ENCODE assay signal across 1 cellular context in the genomic region with DNA sequence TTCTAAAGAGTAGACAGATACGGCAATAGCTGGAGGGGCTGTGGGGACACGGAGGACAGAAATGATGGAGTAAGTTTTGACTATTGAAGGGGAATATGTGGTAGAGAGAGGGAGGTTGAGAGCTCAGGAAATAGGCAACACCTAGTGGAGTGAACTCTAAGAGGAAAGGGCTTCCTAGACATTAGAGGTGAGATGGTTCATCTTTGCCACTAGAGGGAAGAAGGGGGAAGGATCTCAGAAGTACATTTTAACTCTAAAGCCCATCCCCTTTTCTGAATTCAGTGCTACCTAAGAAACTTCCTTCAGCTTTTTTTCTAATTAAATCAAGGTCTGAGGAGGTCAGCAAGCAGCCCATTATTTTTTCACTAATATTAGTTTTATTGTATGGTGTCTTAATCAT.
TF ChIP-seq lines count a peak whose summit lies in the region.

No MANE protein-coding gene starts in this region.

TF ChIP-seq in GM23338, 12 proteins besides CTCF, POLR2A, EP300 and RAD21 (continued from another document):
- TF ChIP-seq, protein P1, sequence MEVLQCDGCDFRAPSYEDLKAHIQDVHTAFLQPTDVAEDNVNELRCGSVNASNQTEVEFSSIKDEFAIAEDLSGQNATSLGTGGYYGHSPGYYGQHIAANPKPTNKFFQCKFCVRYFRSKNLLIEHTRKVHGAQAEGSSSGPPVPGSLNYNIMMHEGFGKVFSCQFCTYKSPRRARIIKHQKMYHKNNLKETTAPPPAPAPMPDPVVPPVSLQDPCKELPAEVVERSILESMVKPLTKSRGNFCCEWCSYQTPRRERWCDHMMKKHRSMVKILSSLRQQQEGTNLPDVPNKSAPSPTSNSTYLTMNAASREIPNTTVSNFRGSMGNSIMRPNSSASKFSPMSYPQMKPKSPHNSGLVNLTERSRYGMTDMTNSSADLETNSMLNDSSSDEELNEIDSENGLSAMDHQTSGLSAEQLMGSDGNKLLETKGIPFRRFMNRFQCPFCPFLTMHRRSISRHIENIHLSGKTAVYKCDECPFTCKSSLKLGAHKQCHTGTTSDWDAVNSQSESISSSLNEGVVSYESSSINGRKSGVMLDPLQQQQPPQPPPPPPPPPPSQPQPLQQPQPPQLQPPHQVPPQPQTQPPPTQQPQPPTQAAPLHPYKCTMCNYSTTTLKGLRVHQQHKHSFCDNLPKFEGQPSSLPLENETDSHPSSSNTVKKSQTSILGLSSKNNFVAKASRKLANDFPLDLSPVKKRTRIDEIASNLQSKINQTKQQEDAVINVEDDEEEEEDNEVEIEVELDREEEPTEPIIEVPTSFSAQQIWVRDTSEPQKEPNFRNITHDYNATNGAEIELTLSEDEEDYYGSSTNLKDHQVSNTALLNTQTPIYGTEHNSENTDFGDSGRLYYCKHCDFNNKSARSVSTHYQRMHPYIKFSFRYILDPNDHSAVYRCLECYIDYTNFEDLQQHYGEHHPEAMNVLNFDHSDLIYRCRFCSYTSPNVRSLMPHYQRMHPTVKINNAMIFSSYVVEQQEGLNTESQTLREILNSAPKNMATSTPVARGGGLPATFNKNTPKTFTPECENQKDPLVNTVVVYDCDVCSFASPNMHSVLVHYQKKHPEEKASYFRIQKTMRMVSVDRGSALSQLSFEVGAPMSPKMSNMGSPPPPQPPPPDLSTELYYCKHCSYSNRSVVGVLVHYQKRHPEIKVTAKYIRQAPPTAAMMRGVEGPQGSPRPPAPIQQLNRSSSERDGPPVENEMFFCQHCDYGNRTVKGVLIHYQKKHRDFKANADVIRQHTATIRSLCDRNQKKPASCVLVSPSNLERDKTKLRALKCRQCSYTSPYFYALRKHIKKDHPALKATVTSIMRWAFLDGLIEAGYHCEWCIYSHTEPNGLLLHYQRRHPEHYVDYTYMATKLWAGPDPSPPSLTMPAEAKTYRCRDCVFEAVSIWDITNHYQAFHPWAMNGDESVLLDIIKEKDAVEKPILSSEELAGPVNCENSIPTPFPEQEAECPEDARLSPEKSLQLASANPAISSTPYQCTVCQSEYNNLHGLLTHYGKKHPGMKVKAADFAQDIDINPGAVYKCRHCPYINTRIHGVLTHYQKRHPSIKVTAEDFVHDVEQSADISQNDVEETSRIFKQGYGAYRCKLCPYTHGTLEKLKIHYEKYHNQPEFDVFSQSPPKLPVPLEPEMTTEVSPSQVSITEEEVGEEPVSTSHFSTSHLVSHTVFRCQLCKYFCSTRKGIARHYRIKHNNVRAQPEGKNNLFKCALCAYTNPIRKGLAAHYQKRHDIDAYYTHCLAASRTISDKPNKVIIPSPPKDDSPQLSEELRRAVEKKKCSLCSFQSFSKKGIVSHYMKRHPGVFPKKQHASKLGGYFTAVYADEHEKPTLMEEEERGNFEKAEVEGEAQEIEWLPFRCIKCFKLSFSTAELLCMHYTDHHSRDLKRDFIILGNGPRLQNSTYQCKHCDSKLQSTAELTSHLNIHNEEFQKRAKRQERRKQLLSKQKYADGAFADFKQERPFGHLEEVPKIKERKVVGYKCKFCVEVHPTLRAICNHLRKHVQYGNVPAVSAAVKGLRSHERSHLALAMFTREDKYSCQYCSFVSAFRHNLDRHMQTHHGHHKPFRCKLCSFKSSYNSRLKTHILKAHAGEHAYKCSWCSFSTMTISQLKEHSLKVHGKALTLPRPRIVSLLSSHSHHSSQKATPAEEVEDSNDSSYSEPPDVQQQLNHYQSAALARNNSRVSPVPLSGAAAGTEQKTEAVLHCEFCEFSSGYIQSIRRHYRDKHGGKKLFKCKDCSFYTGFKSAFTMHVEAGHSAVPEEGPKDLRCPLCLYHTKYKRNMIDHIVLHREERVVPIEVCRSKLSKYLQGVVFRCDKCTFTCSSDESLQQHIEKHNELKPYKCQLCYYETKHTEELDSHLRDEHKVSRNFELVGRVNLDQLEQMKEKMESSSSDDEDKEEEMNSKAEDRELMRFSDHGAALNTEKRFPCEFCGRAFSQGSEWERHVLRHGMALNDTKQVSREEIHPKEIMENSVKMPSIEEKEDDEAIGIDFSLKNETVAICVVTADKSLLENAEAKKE (CRISPR knock-in tag; IDR thresholded peaks at IDR 0.05): no peak
- TF ChIP-seq POLR2AphosphoS5 (IDR thresholded peaks at IDR 0.05; ENCODE audit: low read depth) (no peak), NANOG (IDR thresholded peaks at IDR 0.05; ENCODE audit: borderline replicate concordance) (no peak)
